ENCODE assay signal across 8 cellular contexts in the genomic region with DNA sequence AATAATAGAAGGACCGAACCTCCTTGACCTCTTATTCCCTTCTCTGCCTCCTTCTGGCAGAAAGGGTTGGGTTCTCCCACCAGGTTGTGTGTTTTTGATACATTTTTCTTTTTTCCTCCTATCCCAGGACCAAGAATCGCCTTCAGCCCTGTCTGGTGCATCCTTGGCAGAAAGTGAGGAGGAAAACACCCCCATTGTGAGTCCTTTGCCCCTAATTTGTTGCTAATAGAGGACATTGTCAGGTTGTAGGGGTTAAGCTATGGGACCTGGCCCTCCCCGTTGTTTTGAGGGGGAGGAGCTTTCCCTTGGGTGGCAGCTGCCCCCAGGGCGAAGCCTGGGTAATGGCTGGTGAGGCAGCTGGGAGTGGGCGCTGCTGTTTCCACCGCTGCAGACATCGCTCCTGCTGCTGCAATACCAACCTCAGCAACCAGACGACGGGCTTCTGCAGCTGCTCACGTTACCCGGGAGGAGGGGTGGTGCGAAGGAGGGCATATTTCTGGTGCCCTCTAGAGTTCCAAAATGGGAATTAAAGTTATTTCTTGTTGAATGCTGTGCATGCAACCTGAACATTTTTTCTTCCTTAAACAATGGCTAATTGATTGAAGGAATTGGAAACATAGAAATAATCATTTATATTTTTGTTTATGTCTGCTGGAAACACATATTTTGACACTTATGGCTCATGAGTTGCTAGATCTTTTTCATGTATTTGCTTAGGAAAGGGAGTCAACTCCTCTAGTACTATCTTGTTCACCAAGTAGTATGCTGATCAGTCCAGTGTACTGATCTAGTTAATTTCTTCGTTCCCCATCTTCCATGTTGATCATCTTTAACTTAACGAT. TPM values are rescaled to one million over a fixed set of nuclear protein-coding genes. Genes with fewer than 3 reads are reported as not detected.
DNase-seq lines count a peak whose midpoint lies in the region; ATAC-seq and TF ChIP-seq lines count a peak whose summit lies in the region.

No MANE protein-coding gene starts in this region.

- H3K4me1 Mint-ChIP-seq in activated T-helper 17 cell treated with anti-CD3 and anti-CD28 coated beads, Interleukin-2, amount 50 U/mL, for 72 hours, result peaks cover 18% of the 10 kb centered on the region
- peaks cover 23% of the 10 kb centered on the region for H3K4me1 Mint-ChIP-seq in nephron

- H3K4me1 ChIP-seq in GM23248 (ENCODE audit: insufficient read depth), result peaks cover 20% of the 10 kb centered on the region

- H3K9me3 Mint-ChIP-seq in activated T-helper 17 cell treated with anti-CD3 and anti-CD28 coated beads, Interleukin-2, amount 50 U/mL, for 72 hours, result no peaks in the 10 kb centered on the region
- no peaks in the 10 kb centered on the region for H3K9me3 Mint-ChIP-seq in nephron

- DNase-seq in EL (peak; percentile 91), GM23248 (peak; percentile 97), LHCN-M2 (ENCODE audit: low read depth) (peak; percentile 94), RPMI7951 (ENCODE audit: low read depth) (peak; percentile 88), fibroblast of peridontal ligament (ENCODE audit: extremely low read depth) (peak; percentile 87)
- DNase-seq in stimulated activated naive CD8-positive, alpha-beta T cell treated with anti-CD3 and anti-CD28 coated beads, Interleukin-15, Interleukin-2, amounts not matched to agents 100 U/mL and 50 U/mL, for 24 hours, result peak; percentile 87

- H2AFZ ChIP-seq in GM23248, result peak overlapping the region; percentile 81

- in situ Hi-C loops in GM23248 (cut with MboI), result no loop called here

- H3K4me3 Mint-ChIP-seq in activated T-helper 17 cell treated with anti-CD3 and anti-CD28 coated beads, Interleukin-2, amount 50 U/mL, for 72 hours, result peak overlapping the region; percentile 92
- H3K4me3 Mint-ChIP-seq in nephron, result peak overlapping the region; percentile 98 to 100 (median 99)

- H3K27me3 ChIP-seq in GM23248 (replicated peaks; ENCODE audit: insufficient read depth), result no peaks in the 10 kb centered on the region

- peak overlapping the region; percentile 78 for H3K4me3 ChIP-seq in GM23248

- no peaks in the 10 kb centered on the region for H3K9me3 ChIP-seq in GM23248 (ENCODE audit: low read depth)

- H3K27ac Mint-ChIP-seq in activated T-helper 17 cell treated with anti-CD3 and anti-CD28 coated beads, Interleukin-2, amount 50 U/mL, for 72 hours, result peak overlapping the region; percentile 87
- peak overlapping the region; percentile 98 to 100 (median 99) for H3K27ac Mint-ChIP-seq in nephron

- H3K79me2 ChIP-seq in GM23248 (ENCODE audit: insufficient read depth), result peaks cover 57% of the 10 kb centered on the region

- no peaks in the 10 kb centered on the region for H3K9me2 ChIP-seq in GM23248 (ENCODE audit: insufficient read depth)

- peak; percentile 85 to 94 (median 93) for TF ChIP-seq CTCF in nephron (IDR thresholded peaks at IDR 0.05; ENCODE audit: unreplicated experiment in 3 of 3)

- no peaks in the 10 kb centered on the region for H3K27me3 Mint-ChIP-seq in activated T-helper 17 cell treated with anti-CD3 and anti-CD28 coated beads, Interleukin-2, amount 50 U/mL, for 72 hours
- no peaks in the 10 kb centered on the region for H3K27me3 Mint-ChIP-seq in nephron (ENCODE audit: low read depth)

- WGBS in GM23248 (ENCODE audit: low coverage in 1 of 2, low lambda C conversion rate in 2 of 2, missing lambda C conversion rate in 2 of 2), 2 experiments, result 0 to 2% methylated on average over 14 of the region's 14 CpGs

- peak overlapping the region; percentile 83 for H3K27ac ChIP-seq in GM23248

- H3K36me3 ChIP-seq in GM23248 (ENCODE audit: low read depth), result peaks cover 33% of the 10 kb centered on the region

- peak overlapping the region; percentile 93 for H3K4me2 ChIP-seq in GM23248 (ENCODE audit: unreplicated experiment)

- peak overlapping the region; percentile 87 for H3K9ac ChIP-seq in GM23248

- peak; percentile 56 for ATAC-seq in activated T-helper 17 cell treated with anti-CD3 and anti-CD28 coated beads, Interleukin-2, amount 50 U/mL, for 72 hours (replicated peaks)
- peak; percentile 61 for ATAC-seq in stimulated activated naive CD8-positive, alpha-beta T cell treated with anti-CD3 and anti-CD28 coated beads, Interleukin-15, Interleukin-2, amounts not matched to agents 100 U/mL and 50 U/mL, for 24 hours

- H3K36me3 Mint-ChIP-seq in activated T-helper 17 cell treated with anti-CD3 and anti-CD28 coated beads, Interleukin-2, amount 50 U/mL, for 72 hours (ENCODE audit: low read depth), result peaks cover 52% of the 10 kb centered on the region
- peaks cover 20% of the 10 kb centered on the region for H3K36me3 Mint-ChIP-seq in nephron (ENCODE audit: low read depth)

- peaks cover 12% of the 10 kb centered on the region; the same call in 1 of the 2 replicates for H3F3A ChIP-seq in GM23248 (ENCODE audit: insufficient read depth)

- peaks cover 17% of the 10 kb centered on the region; the same call in 1 of the 2 replicates for H4K20me1 ChIP-seq in GM23248 (ENCODE audit: insufficient read depth)

RNA-seq across cellular contexts. Expression of gene ZMYM2, which starts 1.5 kb away (rescaled TPM):
- total RNA-seq in GM23248 (2014; rRNA removed; shearing (Covaris generic)), result 35.0 and 40.8 TPM in 2 replicates
- polyA plus RNA-seq in GM23248 (2016; fragmentation: Nextera tagmentation; extraction: Ambion mirVana), result 14.9 and 15.7 TPM in 2 replicates
- total RNA-seq in LHCN-M2 (2014; rRNA removed), result 38.1 and 39.1 TPM in 2 replicates
- polyA plus RNA-seq in LHCN-M2 (2012), result 9.1 TPM
- 25.6 and 31.7 TPM in 2 replicates for total RNA-seq in RPMI7951 (2014; rRNA removed; shearing (Covaris generic))
- total RNA-seq in activated T-helper 17 cell treated with anti-CD3 and anti-CD28 coated beads, Interleukin-2, amount 50 U/mL, for 72 hours, result 100 to 1,000 TPM in 1 of 2 donors, 10 to 100 TPM in 1; 42.4 to 106 TPM

Comparison
In these comparisons a context has a peak if more than half of its experiments do, and no peak if none do; other contexts are left out.
1. Peak in every context shown above with its lines: DNase-seq, ATAC-seq, H3K4me3 ChIP-seq and H3K27ac ChIP-seq.